ENCODE assay signal across 28 cellular contexts in genomic region chr4:154946113-154946512, GRCh38.
"Had no signal": no experiment of that assay in that cellular context is flagged by ENCODE, and none has a peak within 500 bp of the region (broad histone marks: within the 10 kb centered on the region; RNA-seq: fewer than 3 reads in every experiment).

No MANE protein-coding gene starts in this region.

- H3K36me3 ChIP-seq: ascending aorta, cardiac muscle cell had no signal

- H3K4me1 ChIP-seq: ascending aorta had no signal

- ATAC-seq: activated CD8-positive, alpha-beta T cell treated with anti-CD3 and anti-CD28 coated beads for 36 hours; activated naive CD8-positive, alpha-beta T cell treated with anti-CD3 and anti-CD28 coated beads, Interleukin-2, amount 50 U/mL, for 24 hours had no signal

- H3K4me3 ChIP-seq: ascending aorta, cardiac muscle cell had no signal

- DNase-seq: activated B cell treated with CpG ODN at 0.5 μM for 24 hours; activated CD4-positive, alpha-beta memory T cell treated with anti-CD3 and anti-CD28 coated beads for 36 hours; activated CD4-positive, alpha-beta T cell treated with anti-CD3 and anti-CD28 coated beads for 4 hours; activated CD4-positive, alpha-beta T cell treated with anti-CD3 and anti-CD28 coated beads, Interleukin-2, amount 10 ng/mL, durations not matched to agents 24 days and 14 days; activated CD4-positive, alpha-beta T cell treated with anti-CD3 and anti-CD28 coated beads, Interleukin-2, amount 50 U/mL, for 1 hour; activated CD4-positive, alpha-beta T cell treated with anti-CD3 and anti-CD28 coated beads, Interleukin-2, amount 50 U/mL, for 4 hours; activated CD4-positive, CD25-positive, alpha-beta regulatory T cell treated with anti-CD3 and anti-CD28 coated beads, Interleukin-2, amount 50 U/mL, for 72 hours; activated CD8-positive, alpha-beta memory T cell treated with anti-CD3 and anti-CD28 coated beads, Interleukin-2, amount 50 U/mL, for 4 hours; activated CD8-positive, alpha-beta T cell treated with anti-CD3 and anti-CD28 coated beads for 36 hours; activated effector memory CD4-positive, alpha-beta T cell treated with Interleukin-2 at 50 U/mL for 16 hours; activated gamma-delta T cell; activated naive CD4-positive, alpha-beta T cell treated with anti-CD3 and anti-CD28 coated beads, Interleukin-2, amount 10 ng/mL, durations not matched to agents 7 days and 5 days; activated naive CD4-positive, alpha-beta T cell treated with Interleukin-2 at 50 U/mL for 16 hours; activated naive CD8-positive, alpha-beta T cell treated with anti-CD3 and anti-CD28 coated beads, Interleukin-2, amount 10 ng/mL, durations not matched to agents 7 days and 5 days; activated naive CD8-positive, alpha-beta T cell treated with anti-CD3 and anti-CD28 coated beads, Interleukin-2, amount 50 U/mL, for 24 hours; activated T-cell treated with anti-CD3 and anti-CD28 coated beads for 4 hours; activated T-cell treated with anti-CD3 and anti-CD28 coated beads, Interleukin-2, amount 50 U/mL, for 24 hours; activated T-cell treated with anti-CD3 and anti-CD28 coated beads, Interleukin-2, amount 50 U/mL, for 48 hours; amygdala; anterior cingulate cortex; caudate nucleus; cerebellar nuclear complex; T-helper 1 cell; T-helper 2 cell; T-helper 9 cell had no signal

- H3K27ac ChIP-seq: ascending aorta, cardiac muscle cell, VCaP had no signal

- H3K27me3 ChIP-seq: ascending aorta, cardiac muscle cell had no signal

- H3K9me3 ChIP-seq: ascending aorta had no signal
